8 cellular contexts compared by ENCODE assay signal in the genomic region with DNA sequence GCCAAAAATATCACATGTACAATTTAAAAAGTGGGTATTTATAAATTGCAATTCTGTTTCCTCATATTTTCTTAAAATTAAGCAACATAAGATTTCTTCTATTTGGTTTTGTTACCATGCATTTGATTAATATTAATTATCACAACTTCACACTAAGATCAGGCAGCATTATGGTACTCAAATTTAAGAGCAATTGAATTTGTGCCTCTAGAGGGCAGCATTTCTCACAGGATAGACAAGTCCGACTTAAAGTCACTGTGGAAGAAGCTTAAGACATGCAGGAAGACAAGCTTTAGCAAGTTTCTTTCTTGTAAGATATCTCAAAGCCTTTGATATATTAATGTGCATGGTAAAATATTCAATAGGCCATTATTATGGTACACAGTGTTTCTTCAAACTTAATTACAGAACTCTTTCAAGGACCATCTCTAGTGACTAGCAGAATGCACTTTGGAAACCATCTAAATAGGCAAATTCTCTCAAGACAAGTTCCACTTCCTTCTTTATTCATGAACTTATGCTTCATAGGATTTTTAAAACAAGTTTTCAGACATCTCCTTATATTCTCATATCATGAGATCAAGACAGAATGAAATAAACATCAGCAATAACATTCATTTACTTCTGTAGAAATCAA. TPM values are rescaled to one million over a fixed set of nuclear protein-coding genes. Genes with fewer than 3 reads are reported as not detected.
DNase-seq lines count a peak whose midpoint lies in the region; ATAC-seq and TF ChIP-seq lines count a peak whose summit lies in the region.

No MANE protein-coding gene starts in this region.

- H3K27me3 ChIP-seq in colonic mucosa (no peaks in the 10 kb centered on the region), right lobe of liver (no peaks in the 10 kb centered on the region), stomach (no peaks in the 10 kb centered on the region)

- no peak overlapping the region for H3K27ac ChIP-seq in colonic mucosa
- H3K27ac ChIP-seq in right lobe of liver, result no peak overlapping the region
- H3K27ac ChIP-seq in stomach, result no peak overlapping the region

- TF ChIP-seq POLR2A in right lobe of liver (IDR thresholded peaks at IDR 0.05) (no peak), stomach (IDR thresholded peaks at IDR 0.05) (no peak)

- ATAC-seq in HG02678 (IDR thresholded peaks at IDR 0.05; ENCODE audit: unreplicated experiment) (peak; percentile 53), right lobe of liver (peak; percentile 78 to 85 (median 82))

- 0% methylated on average over 1 of the region's 1 CpG for WGBS in right lobe of liver (ENCODE audit: insufficient coverage, low coverage, low lambda C conversion rate, missing lambda C conversion rate)
- 0 to 4% (median 1%) methylated on average over 1 of the region's 1 CpG for WGBS in stomach, 5 donors

- H3K4me3 ChIP-seq in colonic mucosa (no peak overlapping the region), right lobe of liver (no peak overlapping the region), stomach (no peak overlapping the region)

- TF ChIP-seq CTCF in GM12801 (IDR thresholded peaks at IDR 0.05; ENCODE audit: extremely low read depth, insufficient read length), result peak; percentile 4
- peak; percentile 77 for TF ChIP-seq CTCF in colonic mucosa (IDR thresholded peaks at IDR 0.05)
- peak; percentile 72 to 86 (median 86) for TF ChIP-seq CTCF in right lobe of liver (IDR thresholded peaks at IDR 0.05)
- TF ChIP-seq CTCF in stomach (IDR thresholded peaks at IDR 0.05), result peak in 5 of 7 experiments; percentile 59 to 76 (median 70)

- intact Hi-C loops in colonic mucosa (cut with DNase I) (loop anchor here (2.0 to 5.0 kb wide), 2 partner anchors 140 to 236 kb away; no protein-coding TSS in a partner anchor), right lobe of liver (cut with DNase I) (no loop called here), stomach (cut with DNase I; ENCODE audit: low total_unique reads) (no loop called here)

- H3K36me3 ChIP-seq in colonic mucosa (no peaks in the 10 kb centered on the region), right lobe of liver (no peaks in the 10 kb centered on the region), stomach (no peaks in the 10 kb centered on the region)

- H3K4me1 ChIP-seq in colonic mucosa, result no peaks in the 10 kb centered on the region
- peaks cover 0 to 11% (median 0%) of the 10 kb centered on the region in 4 donors for H3K4me1 ChIP-seq in right lobe of liver
- peaks cover 0 to 33% (median 13%) of the 10 kb centered on the region in 4 donors for H3K4me1 ChIP-seq in stomach

- in situ Hi-C loops in ACHN (cut with HindIII; ENCODE audit: low pct_ligation_motif_present, low pct_unique_long_range_greater_than_20kb, low sequenced_read_pairs), result no loop called here

- no peak for TF ChIP-seq EP300 in stomach (IDR thresholded peaks at IDR 0.05)

- DNase-seq in ACHN (peak; percentile 85), NCI-H1436 treated with DMSO at 0.1 percent for 48 hours (lab: John Stamatoyannopoulos, UW) (peak; percentile 12), T-helper 22 cell (ENCODE audit: low read depth) (peak; percentile 23), colonic mucosa (peak; percentile 81), right lobe of liver (peak in 1 of 3 donors; percentile 48), stomach (peak; percentile 36)

- H3K9me3 ChIP-seq in colonic mucosa (no peaks in the 10 kb centered on the region), right lobe of liver (no peaks in the 10 kb centered on the region), stomach (no peaks in the 10 kb centered on the region)

- H3K9ac ChIP-seq in colonic mucosa (ENCODE audit: low read depth in 2 of 2, low read length in 2 of 2), result no peak overlapping the region

RNA-seq across cellular contexts. Expression of a gene that starts 35.0 kb away (rescaled TPM):
- total RNA-seq in colonic mucosa (10 to 100 TPM; 29.3 to 29.5 TPM), right lobe of liver (10 to 100 TPM; 12.9 to 25.5 (median 17.6) TPM), stomach (100 to 1,000 TPM in 2 of 5 donors, 10 to 100 TPM in 3; 15.1 to 119 (median 64.8) TPM)
- 10 to 100 TPM in 1 of 3 donors, 1 to 10 TPM in 2; 8.7 to 27.5 (median 9.0) TPM for polyA plus RNA-seq in stomach

Comparison
In these comparisons a context has a peak if more than half of its experiments do, and no peak if none do; other contexts are left out.
1. CTCF ChIP-seq: peak in every context shown above with its lines; median percentile 86 in right lobe of liver; 77 in colonic mucosa; 70 in stomach; 4 in GM12801.